23 cellular contexts compared by ENCODE assay signal in genomic region chr18:53792762-53793161, GRCh38.
"Had no signal": no experiment of that assay in that cellular context is flagged by ENCODE, and none has a peak within 500 bp of the region (broad histone marks: within the 10 kb centered on the region; RNA-seq: fewer than 3 reads in every experiment).

No MANE protein-coding gene starts in this region.

- FAIRE-seq: colon, endothelial cell of umbilical vein, frontal cortex, islet of Langerhans, keratinocyte had no signal

- H3K9me3 ChIP-seq: esophagus muscularis mucosa, gastroesophageal sphincter, left lung, lower lobe of right lung, mucosa of descending colon had no signal

- H3K27me3 Mint-ChIP-seq: naive B cell had no signal

- H3K27me3 ChIP-seq: dorsolateral prefrontal cortex, esophagus muscularis mucosa, foreskin keratinocyte, gastroesophageal sphincter, heart left ventricle, hepatocyte, left lung had no signal

- H3K4me1 ChIP-seq: esophagus muscularis mucosa, gastroesophageal sphincter, left lung, lower lobe of right lung had no signal

- H3K79me2 ChIP-seq: hepatocyte had no signal

- H3K9me3 Mint-ChIP-seq: mesothelial cell of epicardium had no signal

- H3K36me3 Mint-ChIP-seq: mesothelial cell of epicardium, naive B cell had no signal

- H3K4me3 Mint-ChIP-seq: mesothelial cell of epicardium had no signal

- H3K27ac ChIP-seq: coronary artery, dorsolateral prefrontal cortex, esophagus muscularis mucosa, foreskin keratinocyte, gastroesophageal sphincter, heart left ventricle, hepatocyte, left lung, lower lobe of right lung had no signal

- H3K27ac Mint-ChIP-seq: mesothelial cell of epicardium, naive B cell had no signal

- H3K4me2 ChIP-seq: hepatocyte had no signal

- ATAC-seq: foreskin keratinocyte, gastroesophageal sphincter, heart left ventricle, left cardiac atrium, left lung, left ventricle myocardium superior, lower lobe of right lung, mucosa of descending colon had no signal

- H3K4me3 ChIP-seq: coronary artery, dorsolateral prefrontal cortex, esophagus muscularis mucosa, gastroesophageal sphincter, heart left ventricle, hepatocyte, left lung, lower lobe of right lung, mucosa of descending colon had no signal

- H3K36me3 ChIP-seq: esophagus muscularis mucosa, gastroesophageal sphincter, heart left ventricle, left lung, lower lobe of right lung had no signal

- DNase-seq: dermis blood vessel endothelial cell; dorsolateral prefrontal cortex; effector CD4-positive, alpha-beta T cell; effector memory CD4-positive, alpha-beta T cell; foreskin keratinocyte; heart left ventricle; hypothalamus; left cardiac atrium; left lung; left ventricle myocardium superior; lower lobe of right lung; mucosa of descending colon; naive B cell had no signal

- H2AFZ ChIP-seq: hepatocyte had no signal

- H3K4me1 Mint-ChIP-seq: naive B cell had no signal
